ENCODE assay signal across 1 cellular context in genomic region chr5:30849801-30850370, GRCh38.
TF ChIP-seq lines count a peak whose summit lies in the region.

No MANE protein-coding gene starts in this region.

TF ChIP-seq in GM12878, 131 proteins besides CTCF, POLR2A, EP300 and RAD21:
- no peak for TF ChIP-seq ZSCAN29 (IDR thresholded peaks at IDR 0.05)
- TF ChIP-seq IKZF2 (IDR thresholded peaks at IDR 0.05), result 0 out of 4 replicates have a peak, but pooled peaks of 1 of the 2 experiments have one; percentile 22
- peak; percentile 29; the same call in 1 of the 2 replicates for TF ChIP-seq IKZF1 (conservative IDR thresholded peaks at IDR 0.05)
- no peak for TF ChIP-seq FOXM1 (IDR thresholded peaks at IDR 0.05; ENCODE audit: low read depth, low read length)
- no peak for TF ChIP-seq SUPT20H (IDR thresholded peaks at IDR 0.05; ENCODE audit: borderline replicate concordance, control insufficient read depth, low read depth, low read length)
